In the genomic region with DNA sequence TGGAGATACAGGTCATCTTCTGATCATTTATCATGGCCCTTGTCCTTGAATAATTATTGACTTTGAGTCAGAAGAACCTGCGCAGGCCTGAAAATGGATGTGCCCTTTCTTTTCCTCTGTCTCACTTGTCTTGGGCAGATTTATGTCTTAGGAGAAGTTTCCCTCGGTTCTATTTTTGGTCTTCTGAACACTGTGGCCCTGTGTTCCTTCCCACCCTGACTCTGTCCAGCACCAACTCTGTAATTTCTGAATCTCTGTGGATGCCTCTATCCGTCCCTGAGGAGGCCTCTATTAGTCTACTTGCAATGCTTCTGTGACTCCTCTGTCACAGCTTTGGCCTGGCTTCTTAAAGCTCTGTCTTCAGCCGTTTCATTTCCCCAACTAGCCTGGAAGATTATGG, we compare ENCODE assay signal across 24 cellular contexts.
"Had no signal": no experiment of that assay in that cellular context is flagged by ENCODE, and none has a peak within 500 bp of the region (broad histone marks: within the 10 kb centered on the region; RNA-seq: fewer than 3 reads in every experiment).

No MANE protein-coding gene starts in this region.

- H3K4me3 Mint-ChIP-seq: dendritic cell treated with granulocyte-macrophage colony-stimulating factor and Interleukin-4, amounts not matched to agents 40 ng/mL and 50 ng/mL, for 4 days; effector memory CD8-positive, alpha-beta T cell; endodermal cell had no signal

- H3K4me3 ChIP-seq: colonic mucosa, coronary artery, dorsolateral prefrontal cortex, esophagus muscularis mucosa, esophagus squamous epithelium, gastrocnemius medialis, gastroesophageal sphincter, heart left ventricle, heart right ventricle had no signal

- H3K4me1 ChIP-seq: colonic mucosa, esophagus muscularis mucosa, esophagus squamous epithelium, foreskin keratinocyte, gastrocnemius medialis, gastroesophageal sphincter had no signal

- H3K4me1 Mint-ChIP-seq: endodermal cell had no signal

- DNase-seq: colonic mucosa; cortex of kidney; dermis blood vessel endothelial cell; dorsolateral prefrontal cortex; effector CD4-positive, alpha-beta T cell; effector CD8-positive, alpha-beta T cell; effector memory CD4-positive, alpha-beta T cell; effector memory CD8-positive, alpha-beta T cell; endodermal cell; erythroblast; esophagus squamous epithelium; foreskin fibroblast; foreskin keratinocyte; foreskin melanocyte; gastrocnemius medialis; glutamatergic neuron; head of caudate nucleus; heart left ventricle; heart right ventricle had no signal

- H3K27ac ChIP-seq: colonic mucosa, coronary artery, dorsolateral prefrontal cortex, epithelial cell of prostate, esophagus muscularis mucosa, esophagus squamous epithelium, foreskin keratinocyte, gastrocnemius medialis, gastroesophageal sphincter, heart left ventricle, heart right ventricle had no signal

- H3K27ac Mint-ChIP-seq: dendritic cell treated with granulocyte-macrophage colony-stimulating factor and Interleukin-4, amounts not matched to agents 40 ng/mL and 50 ng/mL, for 4 days; effector memory CD8-positive, alpha-beta T cell; endodermal cell had no signal

- H3K36me3 ChIP-seq: colonic mucosa, esophagus muscularis mucosa, esophagus squamous epithelium, gastrocnemius medialis, gastroesophageal sphincter, heart left ventricle, heart right ventricle had no signal

- H3K27me3 ChIP-seq: colonic mucosa, esophagus muscularis mucosa, esophagus squamous epithelium, foreskin keratinocyte, gastrocnemius medialis, gastroesophageal sphincter, heart right ventricle had no signal

- H3K9me3 Mint-ChIP-seq: dendritic cell treated with granulocyte-macrophage colony-stimulating factor and Interleukin-4, amounts not matched to agents 40 ng/mL and 50 ng/mL, for 4 days; effector memory CD8-positive, alpha-beta T cell; endodermal cell had no signal

- H3K9me3 ChIP-seq: colonic mucosa, esophagus muscularis mucosa, esophagus squamous epithelium, gastrocnemius medialis, gastroesophageal sphincter, heart left ventricle, heart right ventricle had no signal
